Comparison of ENCODE assay signal across 14 cellular contexts in genomic region chr22:39134366-39135091, GRCh38. TPM values are rescaled to one million over a fixed set of nuclear protein-coding genes. Genes with fewer than 3 reads are reported as not detected.
DNase-seq lines count a peak whose midpoint lies in the region; TF ChIP-seq lines count a peak whose summit lies in the region.
"Had no signal": no experiment of that assay in that cellular context is flagged by ENCODE, and none has a peak within 500 bp of the region (broad histone marks: within the 10 kb centered on the region; RNA-seq: fewer than 3 reads in every experiment).

No MANE protein-coding gene starts in this region.

- H3K27me3 ChIP-seq in NT2/D1 (ENCODE audit: insufficient read depth, insufficient read length), result no peaks in the 10 kb centered on the region
- no peaks in the 10 kb centered on the region for H3K27me3 ChIP-seq in endodermal cell (ENCODE audit: control insufficient read depth, insufficient read depth, low read length, poor library complexity, severe bottlenecking)

- no peak overlapping the region for H3K27ac Mint-ChIP-seq in endodermal cell

- no peaks in the 10 kb centered on the region for H3K36me3 Mint-ChIP-seq in endodermal cell (ENCODE audit: low read depth)

- DNase-seq in GM13977 (ENCODE audit: low spot score) (peak; percentile 12), NT2/D1 (ENCODE audit: low read depth, low spot score) (no peak), endodermal cell (peak; percentile 45), posterior vena cava (ENCODE audit: low spot score) (peak; percentile 70), ecto neural progenitor cell (ENCODE audit: low spot score) (no peak)
- DNase-seq in effector CD8-positive, alpha-beta T cell (lab: John Stamatoyannopoulos, UW), result no peak
- no peak for DNase-seq in stimulated activated CD4-positive, alpha-beta T cell treated with anti-CD3 and anti-CD28 coated beads, Interleukin-4, amount 100 ng/mL, for 4 hours
- DNase-seq: AML-193, GF-D8, NCI-H1048, NCI-H2081 had no signal

- H3K4me1 ChIP-seq in NT2/D1 (ENCODE audit: insufficient read depth, insufficient read length) (peaks cover 12% of the 10 kb centered on the region), endodermal cell (ENCODE audit: control insufficient read depth, insufficient read depth, low read length) (peaks cover 9% of the 10 kb centered on the region)

- peak overlapping the region; percentile 36 for H3K9ac ChIP-seq in NT2/D1 (ENCODE audit: insufficient read length, low read depth)
- no peak overlapping the region for H3K9ac ChIP-seq in endodermal cell (ENCODE audit: extremely low read depth, low read length, poor library complexity, severe bottlenecking)

- no peak overlapping the region for H3K4me3 Mint-ChIP-seq in endodermal cell

- peaks cover 23% of the 10 kb centered on the region for H3K4me1 Mint-ChIP-seq in endodermal cell

- no peak overlapping the region for H3K27ac ChIP-seq in endodermal cell (ENCODE audit: low read depth, low read length)

- 94 to 97% methylated on average over 19 to 34 of the region's 35 CpGs for WGBS in endodermal cell (ENCODE audit: insufficient coverage in 1 of 2, insufficient read length in 1 of 2), 2 experiments

- H3K9me3 ChIP-seq in NT2/D1 (ENCODE audit: insufficient read depth, low read length) (no peaks in the 10 kb centered on the region), endodermal cell (ENCODE audit: control insufficient read depth, low read length) (no peaks in the 10 kb centered on the region)

- intact Hi-C loops in posterior vena cava (cut with DNase I), result loop anchor here in 1 of 2 donors (10.0 kb wide), 1 partner anchor 270 kb away; no protein-coding TSS in a partner anchor

- no peaks in the 10 kb centered on the region for H3K9me3 Mint-ChIP-seq in endodermal cell

- no peak for TF ChIP-seq CTCF in GM13977 (IDR thresholded peaks at IDR 0.05; ENCODE audit: extremely low read depth, insufficient read depth, missing control alignments)
- no peak for TF ChIP-seq CTCF in endodermal cell (conservative IDR thresholded peaks at IDR 0.05)

- H3K27me3 Mint-ChIP-seq in endodermal cell (ENCODE audit: insufficient read depth), result no peaks in the 10 kb centered on the region

- in situ Hi-C loops in GM13977 (cut with MboI; ENCODE audit: low pct_unique_long_range_greater_than_20kb, low sequenced_read_pairs, unreplicated experiment), result no loop called here

- H3K4me3 ChIP-seq in NT2/D1 (ENCODE audit: insufficient read length, low read depth), result no peak overlapping the region
- H3K4me3 ChIP-seq in endodermal cell (ENCODE audit: low read length), result no peak overlapping the region

- H3K36me3 ChIP-seq in NT2/D1 (ENCODE audit: insufficient read depth, insufficient read length, low read length) (no peaks in the 10 kb centered on the region), endodermal cell (ENCODE audit: control insufficient read depth, insufficient read depth, low read length) (no peaks in the 10 kb centered on the region)

RNA-seq across cellular contexts. Expression of gene CBX7, which starts 18.0 kb away (rescaled TPM):
- total RNA-seq in endodermal cell (10 to 100 TPM; 14.2 to 22.0 TPM), posterior vena cava (10 to 100 TPM; 50.2 to 55.8 TPM)
- polyA plus RNA-seq in endodermal cell (2013, experiment 1 of 2), result 6.0 TPM
- 5.8 TPM for polyA plus RNA-seq in endodermal cell (2013, experiment 2 of 2)

RNA-seq across cellular contexts. Expression of gene APOBEC3H, which starts 37.5 kb away (rescaled TPM):
- total RNA-seq in endodermal cell (not detected), posterior vena cava (under 1 TPM in 1 of 2 donors, not detected in 1; 0.24 TPM)
- polyA plus RNA-seq in endodermal cell (2013, experiment 1 of 2), result 0.32 TPM
- polyA plus RNA-seq in endodermal cell (2013, experiment 2 of 2), result 0.62 TPM
- total RNA-seq: Daoy, HT-29, NCI-H460 had no signal

RNA-seq across cellular contexts. Expression of gene APOBEC3G, which starts 57.5 kb away (rescaled TPM):
- total RNA-seq in endodermal cell (10 to 100 TPM in 1 of 2 donors, 1 to 10 TPM in 1; 8.7 to 19.7 TPM), posterior vena cava (1 to 10 TPM; 7.1 to 7.8 TPM)
- polyA plus RNA-seq in endodermal cell (2013, experiment 1 of 2), result 5.9 TPM
- 9.5 TPM for polyA plus RNA-seq in endodermal cell (2013, experiment 2 of 2)
- total RNA-seq: HT-29 had no signal

Comparison
In these comparisons a context has a peak if more than half of its experiments do, and no peak if none do; other contexts are left out.
1. DNase-seq: peak in GM13977 (single experiment), endodermal cell (single experiment) and posterior vena cava (single experiment); none in NT2/D1 (single experiment), ecto neural progenitor cell (single experiment), effector CD8-positive, alpha-beta T cell (single experiment) and stimulated activated CD4-positive, alpha-beta T cell treated with anti-CD3 and anti-CD28 coated beads, Interleukin-4, amount 100 ng/mL, for 4 hours (0 of 2).